ENCODE assay signal across 23 cellular contexts in the genomic region with DNA sequence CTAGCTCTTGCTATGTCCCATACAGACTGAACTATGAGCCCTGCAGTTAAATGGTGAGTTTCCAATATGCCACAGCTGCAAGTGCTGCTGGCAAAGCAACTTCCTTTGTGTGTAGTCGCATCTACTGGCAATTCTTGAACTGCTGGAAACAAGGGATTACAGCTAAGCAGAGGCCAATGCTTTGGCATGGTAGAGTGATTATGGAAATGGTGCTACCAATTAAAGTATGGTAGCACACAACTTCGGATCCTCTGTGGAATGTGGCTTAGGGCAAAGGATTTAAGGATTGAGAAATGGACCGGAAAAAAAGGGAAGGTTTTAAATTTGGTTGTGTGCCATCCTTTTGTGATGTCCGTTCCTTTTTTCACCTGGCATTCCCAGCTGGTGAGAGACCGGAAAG.
"Had no signal": no experiment of that assay in that cellular context is flagged by ENCODE, and none has a peak within 500 bp of the region (broad histone marks: within the 10 kb centered on the region; RNA-seq: fewer than 3 reads in every experiment).

No MANE protein-coding gene starts in this region.

- H3K27ac ChIP-seq: epithelial cell of prostate, lower lobe of right lung, right lobe of liver, testis, transverse colon, WERI-Rb-1 had no signal

- H3K27me3 ChIP-seq: right lobe of liver, testis, transverse colon had no signal

- H3K36me3 ChIP-seq: lower lobe of right lung, right lobe of liver, transverse colon, WERI-Rb-1 had no signal

- ATAC-seq: activated CD4-positive, CD25-positive, alpha-beta regulatory T cell treated with anti-CD3 and anti-CD28 coated beads, Interleukin-2, amount 50 U/mL, for 24 hours; left lobe of liver; lower lobe of right lung; natural killer cell; right lobe of liver; stimulated activated naive CD8-positive, alpha-beta T cell treated with anti-CD3 and anti-CD28 coated beads, Interleukin-15, Interleukin-2, amounts not matched to agents 100 U/mL and 50 U/mL, for 24 hours had no signal

- H3K9me3 ChIP-seq: lower lobe of right lung, right lobe of liver, testis, transverse colon had no signal

- H3K4me1 ChIP-seq: lower lobe of right lung, right lobe of liver, testis, transverse colon had no signal

- DNase-seq: activated CD4-positive, alpha-beta memory T cell treated with anti-CD3 and anti-CD28 coated beads for 36 hours; activated CD4-positive, alpha-beta T cell treated with anti-CD3 and anti-CD28 coated beads for 48 hours; activated CD8-positive, alpha-beta memory T cell treated with anti-CD3 and anti-CD28 coated beads, Interleukin-2, amount 50 U/mL, for 48 hours; activated gamma-delta T cell treated with Interleukin-2 at 50 U/mL for 16 hours; activated naive CD4-positive, alpha-beta T cell treated with anti-CD3 and anti-CD28 coated beads, Interleukin-2, amount 50 U/mL, for 16 hours; activated T-cell treated with anti-CD3 and anti-CD28 coated beads, Interleukin-2, amount 50 U/mL, for 24 hours; amniotic stem cell; central memory CD4-positive, alpha-beta T cell; kidney glomerular epithelial cell; lower lobe of right lung; mesendoderm; natural killer cell; posterior cingulate gyrus; right lobe of liver; stimulated activated CD4-positive, alpha-beta T cell treated with anti-CD3 and anti-CD28 coated beads, Interleukin-12 subunit alpha, Interleukin-12 subunit beta, amount 100 ng/mL, for 4 hours; stimulated activated CD4-positive, alpha-beta T cell treated with anti-CD3 and anti-CD28 coated beads, Interleukin-4, amount 100 ng/mL, for 1 hour; stimulated activated naive CD8-positive, alpha-beta T cell treated with anti-CD3 and anti-CD28 coated beads, Interleukin-15, Interleukin-2, amounts not matched to agents 100 U/mL and 50 U/mL, for 24 hours; testis; transverse colon; WERI-Rb-1 had no signal

- H3K4me3 ChIP-seq: lower lobe of right lung, right lobe of liver, testis, transverse colon had no signal
